15 cellular contexts compared by ENCODE assay signal in the genomic region with DNA sequence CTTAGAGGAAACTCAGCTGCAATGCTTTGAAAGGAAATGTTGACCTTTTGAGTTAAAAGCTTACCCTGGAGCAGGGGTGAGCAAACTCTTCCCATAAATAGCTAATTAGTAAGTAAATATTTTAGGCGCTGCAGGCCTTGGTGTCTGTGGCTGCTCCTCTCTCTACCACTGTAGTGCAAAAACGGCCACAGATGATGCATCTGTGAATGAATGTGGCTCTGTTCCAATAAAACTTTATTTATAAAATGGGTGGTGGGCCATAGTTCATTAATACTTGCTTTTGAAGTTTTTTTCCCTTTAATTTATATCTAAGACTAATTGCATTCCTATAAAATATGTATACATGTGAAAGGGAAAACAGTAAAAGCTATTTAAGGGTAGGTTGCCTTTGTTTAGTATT.
"Had no signal": no experiment of that assay in that cellular context is flagged by ENCODE, and none has a peak within 500 bp of the region (broad histone marks: within the 10 kb centered on the region; RNA-seq: fewer than 3 reads in every experiment).

No MANE protein-coding gene starts in this region.

- H3K36me3 ChIP-seq: breast epithelium, lower lobe of right lung, prostate gland, sigmoid colon had no signal

- H3K4me3 ChIP-seq: breast epithelium, lower lobe of right lung, prostate gland, sigmoid colon had no signal

- H3K27ac ChIP-seq: breast epithelium, lower lobe of right lung, prostate gland, sigmoid colon had no signal

- H3K27me3 ChIP-seq: breast epithelium, sigmoid colon had no signal

- H3K4me1 ChIP-seq: breast epithelium, prostate gland, sigmoid colon had no signal

- ATAC-seq: activated T-cell treated with anti-CD3 and anti-CD28 coated beads, Interleukin-2, amount 50 U/mL, for 4 hours; lower lobe of right lung; natural killer cell treated with Interleukin-12 subunit alpha and Interleukin-12 subunit beta and Interleukin-15 and Interleukin-18, amount 100 ng/mL, for 72 hours; stimulated activated naive CD8-positive, alpha-beta T cell treated with anti-CD3 and anti-CD28 coated beads, Interleukin-15, amount 100 ng/mL, for 72 hours had no signal

- H3K9me3 ChIP-seq: breast epithelium, lower lobe of right lung, prostate gland, sigmoid colon had no signal

- DNase-seq: activated CD4-positive, alpha-beta T cell treated with anti-CD3 and anti-CD28 coated beads, Interleukin-2, amount 50 U/mL, for 4 hours; activated gamma-delta T cell treated with Interleukin-2 at 50 U/mL for 16 hours; activated T-cell treated with anti-CD3 and anti-CD28 coated beads, Interleukin-2, amount 50 U/mL, for 4 hours; aorta; erythroblast; hypothalamus; kidney glomerular epithelial cell; lower lobe of right lung; occipital lobe; sigmoid colon; stimulated activated CD4-positive, alpha-beta T cell treated with anti-CD3 and anti-CD28 coated beads, Interleukin-4, amount 100 ng/mL, for 1 hour; stimulated activated naive CD8-positive, alpha-beta T cell treated with anti-CD3 and anti-CD28 coated beads, Interleukin-15, amount 100 ng/mL, for 72 hours had no signal
